In genomic region chr2:158618859-158619490, GRCh38 we compare ENCODE assay signal across 18 cellular contexts.
DNase-seq lines count a peak whose midpoint lies in the region; ATAC-seq and TF ChIP-seq lines count a peak whose summit lies in the region.
"Had no signal": no experiment of that assay in that cellular context is flagged by ENCODE, and none has a peak within 500 bp of the region (broad histone marks: within the 10 kb centered on the region; RNA-seq: fewer than 3 reads in every experiment).

No MANE protein-coding gene starts in this region.

- TF ChIP-seq CTCF in HFF-Myc (IDR thresholded peaks at IDR 0.05; ENCODE audit: low read depth, low read length, missing control alignments) (peak; percentile 4), WTC11 (IDR thresholded peaks at IDR 0.05) (no peak), hepatocyte (IDR thresholded peaks at IDR 0.05; ENCODE audit: poor library complexity) (no peak)

- peak overlapping the region; percentile 86 for H3K27ac Mint-ChIP-seq in WTC11
- H3K27ac Mint-ChIP-seq: activated T-helper 2 cell treated with anti-CD3 and anti-CD28 coated beads, Interferon-gamma antibody, Interleukin-2, Interleukin-4, amounts not matched to agents 10 μg/mL and 5 μg/mL and 100 μg/mL, durations not matched to agents 14 hours and 24 hours and 36 hours had no signal

- H3K36me3 Mint-ChIP-seq in WTC11: peaks cover 13% of the 10 kb centered on the region

- H3K27me3 Mint-ChIP-seq in WTC11 (ENCODE audit: low read depth): no peaks in the 10 kb centered on the region

- H3K9me2 ChIP-seq in hepatocyte (replicated peaks; ENCODE audit: insufficient read depth): no peaks in the 10 kb centered on the region

- no peak for DNase-seq in HFF-Myc (ENCODE audit: extremely low read depth, low read depth)
- no peak for DNase-seq in WTC11 (ENCODE audit: low spot score)
- no peak for DNase-seq in hepatocyte (ENCODE audit: low spot score)
- DNase-seq in skeletal muscle cell (ENCODE audit: low read depth): peak; percentile 4
- DNase-seq in activated T-cell treated with anti-CD3 and anti-CD28 coated beads, Interleukin-2, amount 50 U/mL, for 1 hour: no peak
- DNase-seq in GM19238 (ENCODE audit: insufficient read length, low spot score): no peak
- DNase-seq: activated CD4-positive, alpha-beta T cell treated with anti-CD3 and anti-CD28 coated beads, Interleukin-2, amount 50 U/mL, for 48 hours; effector memory CD4-positive, alpha-beta T cell; KG1; left ventricle myocardium inferior; NCI-H1694; NCI-H748 treated with DMSO at 0.1 percent for 48 hours; stimulated activated CD4-positive, alpha-beta T cell treated with anti-CD3 and anti-CD28 coated beads, Interleukin-15, amount 100 ng/mL, for 24 hours; T1000 had no signal

- no peaks in the 10 kb centered on the region for H3K36me3 ChIP-seq in hepatocyte (replicated peaks; ENCODE audit: insufficient read depth, low read depth)

- H3K9me3 Mint-ChIP-seq in WTC11: no peaks in the 10 kb centered on the region
- H3K9me3 Mint-ChIP-seq: activated T-helper 2 cell treated with anti-CD3 and anti-CD28 coated beads, Interferon-gamma antibody, Interleukin-2, Interleukin-4, amounts not matched to agents 10 μg/mL and 5 μg/mL and 100 μg/mL, durations not matched to agents 14 hours and 24 hours and 36 hours had no signal

- H3K4me2 ChIP-seq in hepatocyte: peak overlapping the region; percentile 56

- CTCF ChIA-PET in WTC11 (lab: Charles Lee): interaction anchor here (0.7 to 1.9 kb wide), 10 partner anchors 58 to 595 kb away, joined by 3 to 8 read pairs (median 4); no protein-coding TSS in a partner anchor

- no peak for ATAC-seq in WTC11
- no peak for ATAC-seq in activated CD4-positive, CD25-positive, alpha-beta regulatory T cell treated with anti-CD3 and anti-CD28 coated beads, Interleukin-2, amount 50 U/mL, for 24 hours
- ATAC-seq in GM18909 (IDR thresholded peaks at IDR 0.05; ENCODE audit: poor library complexity, unreplicated experiment): no peak

- no peaks in the 10 kb centered on the region for H3K79me2 ChIP-seq in hepatocyte

- no peak overlapping the region for H3K4me3 Mint-ChIP-seq in WTC11

- H3K27ac ChIP-seq in hepatocyte: peak overlapping the region; percentile 59
- H3K27ac ChIP-seq: ascending aorta, left ventricle myocardium inferior had no signal

- H3K9me3 ChIP-seq in hepatocyte (ENCODE audit: low read depth): no peaks in the 10 kb centered on the region
- H3K9me3 ChIP-seq: ascending aorta, left ventricle myocardium inferior had no signal

- POLR2A ChIA-PET in WTC11 (lab: Charles Lee): no interaction called here

- no peaks in the 10 kb centered on the region for H3K27me3 ChIP-seq in hepatocyte
- H3K27me3 ChIP-seq: ascending aorta had no signal

- H4K20me1 ChIP-seq in hepatocyte (ENCODE audit: insufficient read depth, poor library complexity, severe bottlenecking): no peaks in the 10 kb centered on the region

- no peak overlapping the region for H2AFZ ChIP-seq in hepatocyte

- H3K4me3 ChIP-seq in HFF-Myc (replicated peaks; ENCODE audit: low read depth, low read length) (no peak overlapping the region), hepatocyte (no peak overlapping the region), skeletal muscle cell (ENCODE audit: low read depth, low read length) (no peak overlapping the region)
- H3K4me3 ChIP-seq: ascending aorta, left ventricle myocardium inferior had no signal

- peaks cover 5% of the 10 kb centered on the region for H3K4me1 ChIP-seq in hepatocyte (ENCODE audit: insufficient read depth)
- H3K4me1 ChIP-seq: ascending aorta, left ventricle myocardium inferior had no signal

- WGBS in hepatocyte (ENCODE audit: low lambda C conversion rate, missing lambda C conversion rate): 40% methylated on average over 4 of the region's 4 CpGs

- peaks cover 8% of the 10 kb centered on the region for H3K4me1 Mint-ChIP-seq in WTC11

TF ChIP-seq in WTC11, 78 proteins besides CTCF, POLR2A, EP300 and RAD21:
- TF ChIP-seq OVOL2 (CRISPR knock-in tag; IDR thresholded peaks at IDR 0.05; ENCODE audit: borderline replicate concordance): no peak
- TF ChIP-seq ZNF532 (CRISPR knock-in tag; IDR thresholded peaks at IDR 0.05; ENCODE audit: borderline replicate concordance): no peak
